In the genomic region with DNA sequence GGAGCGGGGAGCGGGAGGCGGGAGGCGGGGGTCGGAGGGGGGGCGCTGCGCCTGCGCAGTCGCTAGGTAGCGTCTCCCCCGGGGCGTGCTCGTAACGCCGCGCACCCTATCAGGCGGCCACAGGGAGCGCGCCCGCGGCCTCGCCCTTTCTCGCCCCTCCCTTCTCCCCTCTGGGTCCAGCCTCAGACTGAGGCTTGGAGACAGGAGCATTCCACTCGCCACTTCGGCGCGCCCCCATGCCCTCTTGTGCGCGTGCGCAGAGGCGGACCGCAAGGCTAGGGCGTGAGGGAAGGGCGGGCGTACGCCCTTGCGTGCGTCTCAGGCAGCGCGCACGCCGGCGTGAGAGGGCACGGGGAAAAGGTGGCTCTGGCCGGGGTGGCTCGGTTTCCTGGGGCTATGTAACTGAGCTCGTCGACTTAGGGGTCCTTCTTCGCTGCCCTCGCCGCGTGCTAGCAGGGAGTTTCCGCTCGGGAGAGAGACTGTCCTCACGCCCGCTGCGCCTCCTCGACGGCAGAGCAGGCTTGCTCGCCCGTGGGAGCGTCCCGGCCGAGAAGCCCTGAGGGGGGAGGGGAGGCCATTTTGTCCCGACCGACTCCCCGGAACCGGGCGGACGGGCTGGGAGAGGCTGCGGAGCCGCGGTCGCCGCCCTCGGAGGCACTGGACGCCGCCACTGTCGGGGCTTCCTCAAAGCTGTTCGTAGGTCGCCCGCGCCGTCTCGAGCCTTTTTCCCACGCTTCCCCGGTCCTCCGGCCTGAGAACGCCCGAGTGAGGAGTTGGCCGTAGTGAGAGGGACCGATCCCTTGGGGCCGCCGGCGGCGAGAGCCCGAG, we compare ENCODE assay signal across 1 cellular context.
TF ChIP-seq lines count a peak whose summit lies in the region.

A gene (plus strand): TSS at position 316 of the 828 bp plus-strand sequence. CDS start 525 bp downstream, outside the sequence.

TF ChIP-seq in HepG2, 621 proteins besides CTCF, POLR2A, EP300 and RAD21 (continued from another document):
- TF ChIP-seq, protein P1, sequence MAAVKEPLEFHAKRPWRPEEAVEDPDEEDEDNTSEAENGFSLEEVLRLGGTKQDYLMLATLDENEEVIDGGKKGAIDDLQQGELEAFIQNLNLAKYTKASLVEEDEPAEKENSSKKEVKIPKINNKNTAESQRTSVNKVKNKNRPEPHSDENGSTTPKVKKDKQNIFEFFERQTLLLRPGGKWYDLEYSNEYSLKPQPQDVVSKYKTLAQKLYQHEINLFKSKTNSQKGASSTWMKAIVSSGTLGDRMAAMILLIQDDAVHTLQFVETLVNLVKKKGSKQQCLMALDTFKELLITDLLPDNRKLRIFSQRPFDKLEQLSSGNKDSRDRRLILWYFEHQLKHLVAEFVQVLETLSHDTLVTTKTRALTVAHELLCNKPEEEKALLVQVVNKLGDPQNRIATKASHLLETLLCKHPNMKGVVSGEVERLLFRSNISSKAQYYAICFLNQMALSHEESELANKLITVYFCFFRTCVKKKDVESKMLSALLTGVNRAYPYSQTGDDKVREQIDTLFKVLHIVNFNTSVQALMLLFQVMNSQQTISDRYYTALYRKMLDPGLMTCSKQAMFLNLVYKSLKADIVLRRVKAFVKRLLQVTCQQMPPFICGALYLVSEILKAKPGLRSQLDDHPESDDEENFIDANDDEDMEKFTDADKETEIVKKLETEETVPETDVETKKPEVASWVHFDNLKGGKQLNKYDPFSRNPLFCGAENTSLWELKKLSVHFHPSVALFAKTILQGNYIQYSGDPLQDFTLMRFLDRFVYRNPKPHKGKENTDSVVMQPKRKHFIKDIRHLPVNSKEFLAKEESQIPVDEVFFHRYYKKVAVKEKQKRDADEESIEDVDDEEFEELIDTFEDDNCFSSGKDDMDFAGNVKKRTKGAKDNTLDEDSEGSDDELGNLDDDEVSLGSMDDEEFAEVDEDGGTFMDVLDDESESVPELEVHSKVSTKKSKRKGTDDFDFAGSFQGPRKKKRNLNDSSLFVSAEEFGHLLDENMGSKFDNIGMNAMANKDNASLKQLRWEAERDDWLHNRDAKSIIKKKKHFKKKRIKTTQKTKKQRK (IDR thresholded peaks at IDR 0.05; ENCODE audit: low read length): no peak
- TF ChIP-seq ZNF367 (CRISPR knock-in tag; IDR thresholded peaks at IDR 0.05; ENCODE audit: borderline replicate concordance) (peak; percentile 90), ZNF749 (CRISPR knock-in tag; IDR thresholded peaks at IDR 0.05; ENCODE audit: borderline replicate concordance) (peak; percentile 93), ZNF343 (CRISPR knock-in tag; IDR thresholded peaks at IDR 0.05) (peak; percentile 90)
